In the genomic region with DNA sequence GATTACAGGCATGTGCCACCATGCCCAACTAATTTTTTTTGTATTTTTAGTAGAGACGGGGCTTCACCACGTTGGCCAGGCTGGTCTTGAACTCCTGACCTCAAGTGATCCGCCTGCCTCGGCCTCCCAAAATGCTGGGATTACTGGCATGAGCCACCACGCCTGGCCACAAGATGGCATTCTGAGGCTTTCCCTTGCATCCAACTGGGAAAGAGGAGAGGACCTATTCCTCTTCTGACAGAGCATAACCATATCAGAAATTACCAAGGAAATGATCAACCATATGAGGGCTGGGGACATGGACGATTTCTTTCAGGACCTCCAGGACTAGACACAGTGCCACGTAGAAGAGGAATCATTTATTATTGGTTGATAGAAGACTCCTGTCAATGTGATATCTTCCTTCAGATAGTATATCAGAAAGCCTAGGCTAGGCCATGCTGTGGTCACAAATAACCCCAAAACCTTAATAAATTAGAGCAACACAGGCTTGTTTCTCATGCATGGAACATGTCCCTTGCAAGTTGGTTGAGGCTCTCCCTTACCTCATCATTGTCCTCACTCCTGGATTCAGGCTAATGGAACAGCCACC, we compare ENCODE assay signal across 8 cellular contexts.
DNase-seq lines count a peak whose midpoint lies in the region; ATAC-seq, FAIRE-seq and TF ChIP-seq lines count a peak whose summit lies in the region.
"Had no signal": no experiment of that assay in that cellular context is flagged by ENCODE, and none has a peak within 500 bp of the region (broad histone marks: within the 10 kb centered on the region; RNA-seq: fewer than 3 reads in every experiment).

No MANE protein-coding gene starts in this region.

- intact Hi-C loops in heart left ventricle (cut with DNase I) = loop anchor here (1.0 to 10.0 kb wide), 13 partner anchors 116 to 391 kb away; no protein-coding TSS in a partner anchor

- no peaks in the 10 kb centered on the region for H3K27me3 ChIP-seq in heart left ventricle
- H3K27me3 ChIP-seq in thoracic aorta (replicated peaks; ENCODE audit: insufficient read depth) = no peaks in the 10 kb centered on the region

- H3K9me3 ChIP-seq in HEK293 (ENCODE audit: control insufficient read depth, insufficient read depth, low read depth, low read length) (no peaks in the 10 kb centered on the region), heart left ventricle (no peaks in the 10 kb centered on the region), thoracic aorta (no peaks in the 10 kb centered on the region)

- peak; percentile 71 for TF ChIP-seq CTCF in HEK293 (tag by site-specific recombination; IDR thresholded peaks at IDR 0.05)
- peak; percentile 33 to 76 (median 65) for TF ChIP-seq CTCF in heart left ventricle (IDR thresholded peaks at IDR 0.05)
- TF ChIP-seq CTCF in thoracic aorta (IDR thresholded peaks at IDR 0.05) = peak; percentile 55

- 54 to 63% (median 59%) methylated on average over 7 of the region's 7 CpGs for WGBS in heart left ventricle, 4 donors

- H3K4me1 ChIP-seq in HEK293 (ENCODE audit: control insufficient read depth, insufficient read depth, low read length) (peaks cover 25% of the 10 kb centered on the region), heart left ventricle (peaks cover 0 to 12% (median 3%) of the 10 kb centered on the region in 12 donors), thoracic aorta (ENCODE audit: control insufficient read depth in 1 of 2, low read depth in 2 of 2) (peaks cover 0 to 6% of the 10 kb centered on the region in 2 donors)

- H3K36me3 ChIP-seq in HEK293 (ENCODE audit: control insufficient read depth in 2 of 2, insufficient read depth in 1 of 2, low read length in 2 of 2) (no peaks in the 10 kb centered on the region), heart left ventricle (no peaks in the 10 kb centered on the region), thoracic aorta (no peaks in the 10 kb centered on the region)

- TF ChIP-seq POLR2A in heart left ventricle (IDR thresholded peaks at IDR 0.05) = no peak

- H3K4me3 ChIP-seq in HEK293 (ENCODE audit: low read depth, low read length) = no peak overlapping the region
- H3K4me3 ChIP-seq in heart left ventricle = no peak overlapping the region
- no peak overlapping the region for H3K4me3 ChIP-seq in thoracic aorta

- H3K27ac ChIP-seq in HEK293 (ENCODE audit: extremely low read depth, low read depth, low read length) (no peak overlapping the region), heart left ventricle (no peak overlapping the region), thoracic aorta (no peak overlapping the region)

- CTCF ChIA-PET in HEK293 (lab: Yijun Ruan, JAX) = interaction anchor here (0.7 to 2.1 kb wide), 10 partner anchors 11 to 390 kb away, joined by 3 to 6 read pairs (median 4); no protein-coding TSS in a partner anchor

- DNase-seq in T1000 (lab: John Stamatoyannopoulos, UW) (peak; percentile 13), heart left ventricle (peak; percentile 32 to 67 (median 47)), thoracic aorta (ENCODE audit: low spot score) (no peak), frontal cortex (ENCODE audit: low spot score in 2 of 2) (no peak)
- DNase-seq in activated T-cell treated with anti-CD3 and anti-CD28 coated beads, Interleukin-2, amount 50 U/mL, for 48 hours = no peak
- DNase-seq: activated naive CD8-positive, alpha-beta T cell treated with anti-CD3 and anti-CD28 coated beads for 36 hours had no signal

- FAIRE-seq in frontal cortex (lab: Jason Lieb, UNC) = no peak

- ATAC-seq in heart left ventricle (peak; percentile 68 to 81 (median 76)), thoracic aorta (ENCODE audit: insufficient number of reproducible peaks, low FRiP score, low read depth) (no peak), HG02981 (IDR thresholded peaks at IDR 0.05; ENCODE audit: unreplicated experiment) (no peak)

- POLR2A ChIA-PET in HEK293 (lab: Yijun Ruan, JAX) = no interaction called here

TF ChIP-seq in HEK293, 187 proteins besides CTCF, POLR2A, EP300 and RAD21 (continues in another document):
- TF ChIP-seq ZNF610 (tag by site-specific recombination; IDR thresholded peaks at IDR 0.05; ENCODE audit: borderline replicate concordance) = no peak
- TF ChIP-seq ZNF660 (tag by site-specific recombination; IDR thresholded peaks at IDR 0.05) = no peak
- TF ChIP-seq, protein P1, sequence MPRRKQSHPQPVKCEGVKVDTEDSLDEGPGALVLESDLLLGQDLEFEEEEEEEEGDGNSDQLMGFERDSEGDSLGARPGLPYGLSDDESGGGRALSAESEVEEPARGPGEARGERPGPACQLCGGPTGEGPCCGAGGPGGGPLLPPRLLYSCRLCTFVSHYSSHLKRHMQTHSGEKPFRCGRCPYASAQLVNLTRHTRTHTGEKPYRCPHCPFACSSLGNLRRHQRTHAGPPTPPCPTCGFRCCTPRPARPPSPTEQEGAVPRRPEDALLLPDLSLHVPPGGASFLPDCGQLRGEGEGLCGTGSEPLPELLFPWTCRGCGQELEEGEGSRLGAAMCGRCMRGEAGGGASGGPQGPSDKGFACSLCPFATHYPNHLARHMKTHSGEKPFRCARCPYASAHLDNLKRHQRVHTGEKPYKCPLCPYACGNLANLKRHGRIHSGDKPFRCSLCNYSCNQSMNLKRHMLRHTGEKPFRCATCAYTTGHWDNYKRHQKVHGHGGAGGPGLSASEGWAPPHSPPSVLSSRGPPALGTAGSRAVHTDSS (tag by site-specific recombination; IDR thresholded peaks at IDR 0.05) = no peak
- TF ChIP-seq SCRT1 (tag by site-specific recombination; IDR thresholded peaks at IDR 0.05; ENCODE audit: borderline replicate concordance) = no peak
- TF ChIP-seq ZNF132 (tag by site-specific recombination; IDR thresholded peaks at IDR 0.05; ENCODE audit: borderline replicate concordance) = no peak
- no peak for TF ChIP-seq ZNF121 (tag by site-specific recombination; IDR thresholded peaks at IDR 0.05)
- TF ChIP-seq ZNF830 (tag by site-specific recombination; IDR thresholded peaks at IDR 0.05; ENCODE audit: low read depth) = no peak
- TF ChIP-seq, protein P2, sequence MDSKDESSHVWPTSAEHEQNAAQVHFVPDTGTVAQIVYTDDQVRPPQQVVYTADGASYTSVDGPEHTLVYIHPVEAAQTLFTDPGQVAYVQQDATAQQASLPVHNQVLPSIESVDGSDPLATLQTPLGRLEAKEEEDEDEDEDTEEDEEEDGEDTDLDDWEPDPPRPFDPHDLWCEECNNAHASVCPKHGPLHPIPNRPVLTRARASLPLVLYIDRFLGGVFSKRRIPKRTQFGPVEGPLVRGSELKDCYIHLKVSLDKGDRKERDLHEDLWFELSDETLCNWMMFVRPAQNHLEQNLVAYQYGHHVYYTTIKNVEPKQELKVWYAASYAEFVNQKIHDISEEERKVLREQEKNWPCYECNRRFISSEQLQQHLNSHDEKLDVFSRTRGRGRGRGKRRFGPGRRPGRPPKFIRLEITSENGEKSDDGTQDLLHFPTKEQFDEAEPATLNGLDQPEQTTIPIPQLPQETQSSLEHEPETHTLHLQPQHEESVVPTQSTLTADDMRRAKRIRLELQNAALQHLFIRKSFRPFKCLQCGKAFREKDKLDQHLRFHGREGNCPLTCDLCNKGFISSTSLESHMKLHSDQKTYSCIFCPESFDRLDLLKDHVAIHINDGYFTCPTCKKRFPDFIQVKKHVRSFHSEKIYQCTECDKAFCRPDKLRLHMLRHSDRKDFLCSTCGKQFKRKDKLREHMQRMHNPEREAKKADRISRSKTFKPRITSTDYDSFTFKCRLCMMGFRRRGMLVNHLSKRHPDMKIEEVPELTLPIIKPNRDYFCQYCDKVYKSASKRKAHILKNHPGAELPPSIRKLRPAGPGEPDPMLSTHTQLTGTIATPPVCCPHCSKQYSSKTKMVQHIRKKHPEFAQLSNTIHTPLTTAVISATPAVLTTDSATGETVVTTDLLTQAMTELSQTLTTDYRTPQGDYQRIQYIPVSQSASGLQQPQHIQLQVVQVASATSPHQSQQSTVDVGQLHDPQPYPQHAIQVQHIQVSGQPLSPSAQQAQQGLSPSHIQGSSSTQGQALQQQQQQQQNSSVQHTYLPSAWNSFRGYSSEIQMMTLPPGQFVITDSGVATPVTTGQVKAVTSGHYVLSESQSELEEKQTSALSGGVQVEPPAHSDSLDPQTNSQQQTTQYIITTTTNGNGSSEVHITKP (tag by site-specific recombination; IDR thresholded peaks at IDR 0.05) = no peak
- TF ChIP-seq ZNF707 (tag by site-specific recombination; IDR thresholded peaks at IDR 0.05) = no peak
- no peak for TF ChIP-seq ZNF416 (tag by site-specific recombination; IDR thresholded peaks at IDR 0.05)
- TF ChIP-seq, protein P3, sequence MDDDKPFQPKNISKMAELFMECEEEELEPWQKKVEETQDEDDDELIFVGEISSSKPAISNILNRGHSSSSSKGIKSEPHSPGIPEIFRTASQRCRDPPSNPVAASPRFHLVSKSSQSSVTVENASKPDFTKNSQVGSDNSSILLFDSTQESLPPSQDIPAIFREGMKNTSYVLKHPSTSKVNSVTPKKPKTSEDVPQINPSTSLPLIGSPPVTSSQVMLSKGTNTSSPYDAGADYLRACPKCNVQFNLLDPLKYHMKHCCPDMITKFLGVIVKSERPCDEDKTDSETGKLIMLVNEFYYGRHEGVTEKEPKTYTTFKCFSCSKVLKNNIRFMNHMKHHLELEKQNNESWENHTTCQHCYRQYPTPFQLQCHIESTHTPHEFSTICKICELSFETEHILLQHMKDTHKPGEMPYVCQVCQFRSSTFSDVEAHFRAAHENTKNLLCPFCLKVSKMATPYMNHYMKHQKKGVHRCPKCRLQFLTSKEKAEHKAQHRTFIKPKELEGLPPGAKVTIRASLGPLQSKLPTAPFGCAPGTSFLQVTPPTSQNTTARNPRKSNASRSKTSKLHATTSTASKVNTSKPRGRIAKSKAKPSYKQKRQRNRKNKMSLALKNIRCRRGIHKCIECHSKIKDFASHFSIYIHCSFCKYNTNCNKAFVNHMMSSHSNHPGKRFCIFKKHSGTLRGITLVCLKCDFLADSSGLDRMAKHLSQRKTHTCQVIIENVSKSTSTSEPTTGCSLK (tag by site-specific recombination; IDR thresholded peaks at IDR 0.05) = no peak
- no peak for TF ChIP-seq ZNF16 (tag by site-specific recombination; IDR thresholded peaks at IDR 0.05; ENCODE audit: low read depth)
- no peak for TF ChIP-seq ZNF843 (tag by site-specific recombination; IDR thresholded peaks at IDR 0.05)
- TF ChIP-seq, protein P4, sequence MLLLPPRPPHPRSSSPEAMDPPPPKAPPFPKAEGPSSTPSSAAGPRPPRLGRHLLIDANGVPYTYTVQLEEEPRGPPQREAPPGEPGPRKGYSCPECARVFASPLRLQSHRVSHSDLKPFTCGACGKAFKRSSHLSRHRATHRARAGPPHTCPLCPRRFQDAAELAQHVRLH (tag by site-specific recombination; IDR thresholded peaks at IDR 0.05) = 0 out of 2 replicates have a peak, but pooled peaks have one; percentile 47
- TF ChIP-seq ZNF48 (tag by site-specific recombination; IDR thresholded peaks at IDR 0.05) = no peak
- peak; percentile 48; the same call in 1 of the 2 replicates for TF ChIP-seq IKZF3 (tag by site-specific recombination; IDR thresholded peaks at IDR 0.05)
- no peak for TF ChIP-seq ZNF521 (tag by site-specific recombination; IDR thresholded peaks at IDR 0.05)
- TF ChIP-seq ZNF501 (tag by site-specific recombination; IDR thresholded peaks at IDR 0.05) = no peak

Comparison
In these comparisons a context has a peak if more than half of its experiments do, and no peak if none do; other contexts are left out.
1. DNase-seq: peak in T1000 (single experiment) and heart left ventricle (5 of 5); none in thoracic aorta (single experiment), activated T-cell treated with anti-CD3 and anti-CD28 coated beads, Interleukin-2, amount 50 U/mL, for 48 hours (0 of 2) and frontal cortex (0 of 2).
2. ATAC-seq: peak in heart left ventricle (4 of 4); none in thoracic aorta (single experiment) and HG02981 (single experiment).
3. Peak in every context shown above with its lines, with median percentiles within 50 percentile points of each other: CTCF ChIP-seq.